In the genomic region with DNA sequence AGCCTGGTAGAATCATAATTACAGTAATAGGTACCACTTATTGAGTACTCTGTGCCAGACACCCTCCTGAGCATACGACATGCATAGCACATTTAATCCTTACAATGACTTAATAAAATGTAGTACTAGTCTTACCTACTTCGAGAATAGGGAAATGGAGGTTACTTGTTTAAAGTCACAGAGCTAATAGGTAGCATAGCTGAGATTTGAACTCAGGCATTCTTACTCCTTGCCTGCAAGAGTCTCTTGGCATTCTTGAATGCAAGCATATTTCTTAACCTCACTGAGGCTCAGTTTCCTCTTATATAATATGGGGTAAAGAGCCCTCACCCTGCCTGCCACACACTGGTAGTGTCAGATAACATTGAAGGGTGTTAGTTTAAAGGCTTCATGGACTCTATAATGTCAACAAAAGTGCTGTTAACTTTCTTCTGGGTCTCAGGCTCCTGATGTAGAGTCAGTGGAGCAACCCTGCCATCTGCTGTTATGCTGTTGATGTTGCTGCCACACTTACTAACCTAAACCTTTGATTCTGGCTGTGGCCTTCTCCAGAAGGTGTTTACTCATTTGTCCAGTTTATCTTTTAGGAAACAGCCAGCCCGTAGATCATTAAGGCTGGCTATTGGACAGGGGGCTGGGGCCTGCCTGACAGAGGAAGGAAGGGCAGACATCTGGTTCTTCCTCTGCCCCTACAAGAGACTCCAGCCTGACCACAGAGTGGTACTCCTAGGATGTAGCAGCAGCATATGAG, we compare ENCODE assay signal across 8 cellular contexts. TPM values are rescaled to one million over a fixed set of nuclear protein-coding genes. Genes with fewer than 3 reads are reported as not detected.
A peak's percentile ranks its signal among the peaks of the same experiment; 100 is the strongest.
DNase-seq lines count a peak whose midpoint lies in the region; ATAC-seq and TF ChIP-seq lines count a peak whose summit lies in the region.

No MANE protein-coding gene starts in this region.

- peak overlapping the region in 6 of 8 donors; percentile 21 to 84 (median 56) for H3K4me3 Mint-ChIP-seq in CD4-positive, alpha-beta memory T cell
- no peak overlapping the region for H3K4me3 Mint-ChIP-seq in H9
- no peak overlapping the region for H3K4me3 Mint-ChIP-seq in stimulated activated memory B cell treated with anti-CD40 and anti-IgM and Interleukin-4, amounts not matched to agents 10 μg/mL and 1 μg/mL and 100 μg/mL, for 72 hours

- H3K4me1 ChIP-seq in CD4-positive, alpha-beta memory T cell (ENCODE audit: insufficient read depth, low read length): peaks cover 30% of the 10 kb centered on the region
- H3K4me1 ChIP-seq in H9 (ENCODE audit: insufficient read depth, low read length) (no peaks in the 10 kb centered on the region), mammary epithelial cell (ENCODE audit: insufficient read depth, low read length) (peaks cover 3% of the 10 kb centered on the region)

- H3K4me2 ChIP-seq in H9 (ENCODE audit: insufficient read depth, insufficient read length, low read length) (no peak overlapping the region), mammary epithelial cell (ENCODE audit: insufficient read depth, low read depth, low read length) (no peak overlapping the region)

- H2BK120ac ChIP-seq in H9 (ENCODE audit: low read depth, low read length, poor library complexity, severe bottlenecking): no peak overlapping the region

- intact Hi-C loops in CD4-positive, alpha-beta memory T cell (cut with micrococcal nuclease): loop anchor here (1.0 to 2.0 kb wide), 6 partner anchors 19 to 597 kb away; a partner anchor contains a TSS
- intact Hi-C loops in mammary epithelial cell (cut with micrococcal nuclease): loop anchor here (1.0 to 10.0 kb wide), 6 partner anchors 18 to 466 kb away; a partner anchor contains a TSS

- no CpG with 5 or more reads among the region's 3 CpGs for WGBS in H9 (ENCODE audit: extremely low coverage, insufficient read length, low lambda C conversion rate)
- WGBS in mammary epithelial cell (ENCODE audit: low coverage, missing lambda C conversion rate): 63% methylated on average over 3 of the region's 3 CpGs

- no peak overlapping the region for H3K14ac ChIP-seq in H9 (ENCODE audit: insufficient read depth, low read length)

- H2BK12ac ChIP-seq in H9 (ENCODE audit: insufficient read length, low read depth, low read length): no peak overlapping the region

- no peak overlapping the region for H3K56ac ChIP-seq in H9 (ENCODE audit: insufficient read length, low read depth, low read length)

- peaks cover 25 to 43% of the 10 kb centered on the region in 2 donors for H3K36me3 Mint-ChIP-seq in CD4-positive, alpha-beta memory T cell
- peaks cover 0 to 43% (median 6%) of the 10 kb centered on the region in 3 experiments; a peak in 5 of 7 replicates for H3K36me3 Mint-ChIP-seq in H9 (ENCODE audit: insufficient read depth in 1 of 3, low read depth in 3 of 3)
- peaks cover 15% of the 10 kb centered on the region for H3K36me3 Mint-ChIP-seq in stimulated activated memory B cell treated with anti-CD40 and anti-IgM and Interleukin-4, amounts not matched to agents 10 μg/mL and 1 μg/mL and 100 μg/mL, for 72 hours

- no peak overlapping the region for H3K23ac ChIP-seq in H9 (ENCODE audit: insufficient read length, low read depth, low read length)

- H2AK5ac ChIP-seq in H9 (ENCODE audit: insufficient read length, low read length): no peak overlapping the region

- H3K23me2 ChIP-seq in H9 (ENCODE audit: insufficient read length, low read depth, low read length, poor library complexity, severe bottlenecking): no peaks in the 10 kb centered on the region

- dilution Hi-C loops in mammary epithelial cell (cut with HindIII; ENCODE audit: low sequenced_read_pairs): no loop called here

- H3K27me3 ChIP-seq in CD4-positive, alpha-beta memory T cell (ENCODE audit: insufficient read depth, low read length): no peaks in the 10 kb centered on the region
- H3K27me3 ChIP-seq in H9 (ENCODE audit: insufficient read depth, low read length) (no peaks in the 10 kb centered on the region), mammary epithelial cell (ENCODE audit: insufficient read depth, low read length) (no peaks in the 10 kb centered on the region), layer of hippocampus (ENCODE audit: control insufficient read depth, insufficient read depth, low read length) (no peaks in the 10 kb centered on the region)

- no peak overlapping the region for H3T11ph ChIP-seq in H9 (ENCODE audit: low read length)

- in situ Hi-C loops in mammary epithelial cell (cut with MboI; ENCODE audit: low sequenced_read_pairs in 2 of 2): no loop called here

- peak overlapping the region; percentile 43 for H3K27ac ChIP-seq in CD4-positive, alpha-beta memory T cell (ENCODE audit: low read depth, low read length)
- H3K27ac ChIP-seq in H9 (ENCODE audit: insufficient read length, low read depth, low read length) (no peak overlapping the region), mammary epithelial cell (ENCODE audit: insufficient read depth, low read depth, low read length) (no peak overlapping the region), layer of hippocampus (ENCODE audit: low read depth, low read length) (peak overlapping the region; percentile 46)

- no peak overlapping the region for H3K4me3 ChIP-seq in CD4-positive, alpha-beta memory T cell (ENCODE audit: low read length in 2 of 2)
- no peak overlapping the region for H3K4me3 ChIP-seq in mammary epithelial cell (replicated peaks in 1 of 3; ENCODE audit: insufficient read depth in 1 of 3, low read depth in 2 of 3, low read length in 3 of 3)

- peak; percentile 60 to 65 (median 61) for DNase-seq in CD4-positive, alpha-beta memory T cell
- DNase-seq in H9 (no peak), T-helper 1 cell (peak in 4 of 5 donors; percentile 33 to 55 (median 48)), mammary epithelial cell (peak; percentile 16), occipital lobe (lab: John Stamatoyannopoulos, UW) (no peak), NCI-H1092 (lab: John Stamatoyannopoulos, UW) (no peak)

- no peak overlapping the region for H4K8ac ChIP-seq in H9 (replicated peaks; ENCODE audit: insufficient read length, low read depth, low read length)

- H3K36me3 ChIP-seq in CD4-positive, alpha-beta memory T cell (ENCODE audit: insufficient read depth, low read length): no peaks in the 10 kb centered on the region
- no peaks in the 10 kb centered on the region for H3K36me3 ChIP-seq in mammary epithelial cell (ENCODE audit: insufficient read depth, low read length)

- H3K18ac ChIP-seq in H9 (ENCODE audit: insufficient read length, low read depth, low read length): no peak overlapping the region

- H2BK20ac ChIP-seq in H9 (ENCODE audit: low read depth, low read length, poor library complexity, severe bottlenecking): no peak overlapping the region

- no peak overlapping the region for H2BK5ac ChIP-seq in H9 (ENCODE audit: insufficient read length, low read length)

- no TSS peak for BruUV-seq in mammary epithelial cell (replicated peaks; lab: Mats Ljungman, UMichigan)

- H3K27me3 Mint-ChIP-seq in CD4-positive, alpha-beta memory T cell: no peaks in the 10 kb centered on the region
- H3K27me3 Mint-ChIP-seq in H9 (ENCODE audit: low read depth): no peaks in the 10 kb centered on the region
- H3K27me3 Mint-ChIP-seq in stimulated activated memory B cell treated with anti-CD40 and anti-IgM and Interleukin-4, amounts not matched to agents 10 μg/mL and 1 μg/mL and 100 μg/mL, for 72 hours: no peaks in the 10 kb centered on the region

- peak; percentile 53; the same call in 2 of the 3 replicates for TF ChIP-seq CTCF in H9 (conservative IDR thresholded peaks at IDR 0.05)
- peak; percentile 43 to 77 for TF ChIP-seq CTCF in mammary epithelial cell (conservative IDR thresholded peaks at IDR 0.05 in 1 of 2, IDR thresholded peaks at IDR 0.05 in 1 of 2; ENCODE audit: extremely low read depth in 1 of 2, insufficient read depth in 1 of 2, low read depth in 1 of 2, low read length in 2 of 2)

- H4K20me1 ChIP-seq in H9 (ENCODE audit: control insufficient read depth, insufficient read depth, insufficient read length) (no peaks in the 10 kb centered on the region), mammary epithelial cell (ENCODE audit: insufficient read depth, low read length) (no peaks in the 10 kb centered on the region)

- H3K9ac ChIP-seq in H9 (ENCODE audit: extremely low read depth, insufficient read length, low read length) (no peak overlapping the region), mammary epithelial cell (ENCODE audit: insufficient read depth, low read length) (no peak overlapping the region)

- H2AFZ ChIP-seq in H9 (ENCODE audit: low read length): no peak overlapping the region
- no peak overlapping the region for H2AFZ ChIP-seq in mammary epithelial cell (ENCODE audit: low read depth, low read length)

- H3K9me3 ChIP-seq in CD4-positive, alpha-beta memory T cell (ENCODE audit: control insufficient read depth in 1 of 2, low read length in 2 of 2): no peaks in the 10 kb centered on the region
- H3K9me3 ChIP-seq in H9 (ENCODE audit: control insufficient read depth, low read depth, low read length): no peaks in the 10 kb centered on the region
- H3K9me3 ChIP-seq in mammary epithelial cell (replicated peaks; ENCODE audit: insufficient read depth, low read length): no peaks in the 10 kb centered on the region

- no peaks in the 10 kb centered on the region for H3K79me2 ChIP-seq in H9 (ENCODE audit: insufficient read depth, low read length)
- H3K79me2 ChIP-seq in mammary epithelial cell (ENCODE audit: insufficient read depth, low read length): peaks cover 8% of the 10 kb centered on the region

- H4K5ac ChIP-seq in H9 (ENCODE audit: insufficient read length, low read depth, low read length): no peak overlapping the region

- no peak overlapping the region for H4K91ac ChIP-seq in H9 (ENCODE audit: insufficient read length, low read depth, low read length)

- H3K27ac Mint-ChIP-seq in CD4-positive, alpha-beta memory T cell: peak overlapping the region; percentile 81 to 96 (median 92)
- peak overlapping the region in 1 of 3 experiments; percentile 35; a peak in 1 of 7 replicates for H3K27ac Mint-ChIP-seq in H9
- H3K27ac Mint-ChIP-seq in stimulated activated memory B cell treated with anti-CD40 and anti-IgM and Interleukin-4, amounts not matched to agents 10 μg/mL and 1 μg/mL and 100 μg/mL, for 72 hours: peak overlapping the region; percentile 45

- CTCF ChIA-PET in CD4-positive, alpha-beta memory T cell (lab: Charles Lee; ENCODE audit: partially characterized antibody): interaction anchor here (0.7 to 12.4 kb wide), 21 partner anchors 9 to 468 kb away, joined by 3 to 178 read pairs (median 7); a partner anchor contains a TSS
- CTCF ChIA-PET in mammary epithelial cell (lab: Charles Lee; ENCODE audit: low non-redundant PET): interaction anchor here (0.5 to 0.7 kb wide), 2 partner anchors 12 to 51 kb away, joined by 3 read pairs; no protein-coding TSS in a partner anchor

- H2BK15ac ChIP-seq in H9 (ENCODE audit: low read depth, low read length): no peak overlapping the region

- ATAC-seq in stimulated activated memory B cell treated with anti-CD40 and anti-IgM and Interleukin-4, amounts not matched to agents 10 μg/mL and 1 μg/mL and 100 μg/mL, for 72 hours: no peak

- no peak overlapping the region for H3K4ac ChIP-seq in H9 (ENCODE audit: low read depth, low read length)

- POLR2A ChIA-PET in CD4-positive, alpha-beta memory T cell (lab: Charles Lee; ENCODE audit: partially characterized antibody): interaction anchor here (1.0 to 8.2 kb wide), 10 partner anchors 12 to 146 kb away, joined by 3 to 75 read pairs (median 6); a partner anchor contains a TSS

- H3K9me3 Mint-ChIP-seq in CD4-positive, alpha-beta memory T cell: peaks cover 0 to 1% (median 0%) of the 10 kb centered on the region in 8 donors
- no peaks in the 10 kb centered on the region for H3K9me3 Mint-ChIP-seq in H9
- no peaks in the 10 kb centered on the region for H3K9me3 Mint-ChIP-seq in stimulated activated memory B cell treated with anti-CD40 and anti-IgM and Interleukin-4, amounts not matched to agents 10 μg/mL and 1 μg/mL and 100 μg/mL, for 72 hours

- H3K4me1 Mint-ChIP-seq in CD4-positive, alpha-beta memory T cell: peaks cover 36 to 68% (median 54%) of the 10 kb centered on the region in 4 donors
- peaks cover 10 to 15% of the 10 kb centered on the region in 2 experiments for H3K4me1 Mint-ChIP-seq in H9
- peaks cover 18% of the 10 kb centered on the region for H3K4me1 Mint-ChIP-seq in stimulated activated memory B cell treated with anti-CD40 and anti-IgM and Interleukin-4, amounts not matched to agents 10 μg/mL and 1 μg/mL and 100 μg/mL, for 72 hours

- no peaks in the 10 kb centered on the region for H3K79me1 ChIP-seq in H9 (ENCODE audit: insufficient read depth, low read depth, low read length, poor library complexity, severe bottlenecking)

RNA-seq across cellular contexts. Expression of a gene that starts 18.9 kb away (rescaled TPM):
- total RNA-seq in CD4-positive, alpha-beta memory T cell: 10 to 100 TPM; 32.2 to 33.2 TPM
- 10 to 100 TPM; 12.3 to 26.8 TPM for polyA plus RNA-seq in CD4-positive, alpha-beta memory T cell
- total RNA-seq in H9 (2021): 50.5 and 51.3 TPM in 2 replicates
- 100 to 1,000 TPM; 176 to 484 TPM for total RNA-seq in mammary epithelial cell
- polyA plus RNA-seq in mammary epithelial cell: 25.9 TPM
- polyA minus RNA-seq in mammary epithelial cell: 123 TPM
- 16.7 TPM for total RNA-seq in occipital lobe

Comparison
In these comparisons a context has a peak if more than half of its experiments do, and no peak if none do; other contexts are left out.
1. DNase-seq: peak in CD4-positive, alpha-beta memory T cell (5 of 5), T-helper 1 cell (4 of 5) and mammary epithelial cell (single experiment); none in H9 (single experiment), occipital lobe (single experiment) and NCI-H1092 (single experiment).
2. H3K27ac ChIP-seq: peak in CD4-positive, alpha-beta memory T cell (single experiment) and layer of hippocampus (single experiment); none in H9 (single experiment) and mammary epithelial cell (single experiment).
3. H3K4me3 Mint-ChIP-seq: peak in CD4-positive, alpha-beta memory T cell (6 of 8); none in H9 (0 of 2) and stimulated activated memory B cell treated with anti-CD40 and anti-IgM and Interleukin-4, amounts not matched to agents 10 μg/mL and 1 μg/mL and 100 μg/mL, for 72 hours (single experiment).